2 cellular contexts compared by ENCODE assay signal in the genomic region with DNA sequence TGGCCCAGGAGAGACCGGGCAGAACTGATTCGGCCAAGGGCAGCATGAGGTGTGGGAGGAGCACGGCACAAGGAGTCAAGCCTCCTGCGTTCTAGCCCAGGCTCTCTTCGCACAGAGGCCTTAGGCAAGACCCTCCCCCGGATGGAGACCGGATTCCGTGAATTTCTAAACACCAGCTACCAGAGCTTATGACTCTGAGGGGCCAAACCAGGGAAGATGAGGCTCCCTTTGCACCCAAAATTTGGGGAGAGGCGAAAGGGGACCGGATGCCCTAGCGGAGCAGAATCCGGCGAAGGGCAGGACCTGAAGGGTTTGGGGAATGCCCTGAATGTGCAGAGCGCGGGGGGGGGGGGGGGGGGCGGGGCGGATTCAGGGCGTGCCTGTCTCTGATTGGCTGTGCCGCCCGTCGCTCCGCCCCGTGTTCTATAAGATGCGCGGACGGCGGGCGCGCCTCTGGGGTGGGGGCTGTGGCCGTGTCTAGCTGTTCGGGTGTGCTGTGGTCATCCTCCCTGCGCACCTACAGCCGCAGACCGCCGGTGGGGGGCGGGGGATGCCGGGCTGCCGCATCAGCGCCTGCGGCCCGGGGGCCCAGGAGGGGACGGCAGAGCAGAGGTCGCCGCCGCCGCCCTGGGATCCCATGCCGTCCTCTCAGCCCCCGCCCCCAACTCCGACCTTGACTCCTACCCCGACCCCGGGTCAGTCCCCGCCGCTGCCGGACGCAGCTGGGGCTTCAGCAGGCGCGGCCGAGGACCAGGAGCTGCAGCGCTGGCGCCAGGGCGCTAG.
A peak's percentile ranks its signal among the peaks of the same experiment; 100 is the strongest.
TF ChIP-seq lines count a peak whose summit lies in the region.

A gene with protein sequence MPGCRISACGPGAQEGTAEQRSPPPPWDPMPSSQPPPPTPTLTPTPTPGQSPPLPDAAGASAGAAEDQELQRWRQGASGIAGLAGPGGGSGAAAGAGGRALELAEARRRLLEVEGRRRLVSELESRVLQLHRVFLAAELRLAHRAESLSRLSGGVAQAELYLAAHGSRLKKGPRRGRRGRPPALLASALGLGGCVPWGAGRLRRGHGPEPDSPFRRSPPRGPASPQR (plus strand): TSS at position 456 of the 783 bp plus-strand sequence. CDS start 95 bp downstream, at position 551.

TF ChIP-seq in IMR-90, 13 proteins besides CTCF, POLR2A, EP300 and RAD21:
- 0 out of 2 replicates have a peak, but pooled peaks have one; percentile 21 for TF ChIP-seq CEBPB (IDR thresholded peaks at IDR 0.05; ENCODE audit: low read depth, low read length)
- TF ChIP-seq MAZ (IDR thresholded peaks at IDR 0.05; ENCODE audit: borderline replicate concordance, low read depth, low read length) = peak; percentile 79; the same call in 1 of the 2 replicates
- TF ChIP-seq, protein P1, sequence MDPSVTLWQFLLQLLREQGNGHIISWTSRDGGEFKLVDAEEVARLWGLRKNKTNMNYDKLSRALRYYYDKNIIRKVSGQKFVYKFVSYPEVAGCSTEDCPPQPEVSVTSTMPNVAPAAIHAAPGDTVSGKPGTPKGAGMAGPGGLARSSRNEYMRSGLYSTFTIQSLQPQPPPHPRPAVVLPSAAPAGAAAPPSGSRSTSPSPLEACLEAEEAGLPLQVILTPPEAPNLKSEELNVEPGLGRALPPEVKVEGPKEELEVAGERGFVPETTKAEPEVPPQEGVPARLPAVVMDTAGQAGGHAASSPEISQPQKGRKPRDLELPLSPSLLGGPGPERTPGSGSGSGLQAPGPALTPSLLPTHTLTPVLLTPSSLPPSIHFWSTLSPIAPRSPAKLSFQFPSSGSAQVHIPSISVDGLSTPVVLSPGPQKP (IDR thresholded peaks at IDR 0.05; ENCODE audit: borderline replicate concordance, low read depth, low read length) = no peak
- no peak for TF ChIP-seq FOS (IDR thresholded peaks at IDR 0.05; ENCODE audit: low read depth, low read length)
- no peak for TF ChIP-seq RCOR1 (IDR thresholded peaks at IDR 0.05; ENCODE audit: insufficient replicate concordance, low read length)
- TF ChIP-seq SMC3 (IDR thresholded peaks at IDR 0.05; ENCODE audit: low read depth, low read length) = no peak
- no peak for TF ChIP-seq CHD1 (IDR thresholded peaks at IDR 0.05; ENCODE audit: low read depth, low read length)
- TF ChIP-seq, protein P2, sequence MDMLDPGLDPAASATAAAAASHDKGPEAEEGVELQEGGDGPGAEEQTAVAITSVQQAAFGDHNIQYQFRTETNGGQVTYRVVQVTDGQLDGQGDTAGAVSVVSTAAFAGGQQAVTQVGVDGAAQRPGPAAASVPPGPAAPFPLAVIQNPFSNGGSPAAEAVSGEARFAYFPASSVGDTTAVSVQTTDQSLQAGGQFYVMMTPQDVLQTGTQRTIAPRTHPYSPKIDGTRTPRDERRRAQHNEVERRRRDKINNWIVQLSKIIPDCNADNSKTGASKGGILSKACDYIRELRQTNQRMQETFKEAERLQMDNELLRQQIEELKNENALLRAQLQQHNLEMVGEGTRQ (IDR thresholded peaks at IDR 0.05; ENCODE audit: low read depth, low read length) = peak; percentile 20; the same call in 1 of the 2 replicates
- TF ChIP-seq BHLHE40 (IDR thresholded peaks at IDR 0.05; ENCODE audit: low read depth, low read length) = no peak
- no peak for TF ChIP-seq MXI1 (IDR thresholded peaks at IDR 0.05; ENCODE audit: borderline replicate concordance, low read depth, low read length)
- no peak for TF ChIP-seq NFE2L2 (IDR thresholded peaks at IDR 0.05; ENCODE audit: low read depth, low read length)
- no peak for TF ChIP-seq MAFK (IDR thresholded peaks at IDR 0.05; ENCODE audit: low read depth, low read length)
- no peak for TF ChIP-seq RFX5 (IDR thresholded peaks at IDR 0.05; ENCODE audit: low read depth, low read length)

TF ChIP-seq in SK-N-SH, 30 proteins besides CTCF, POLR2A, EP300 and RAD21:
- TF ChIP-seq EZH2phosphoT487 (IDR thresholded peaks at IDR 0.05; ENCODE audit: borderline replicate concordance, low read depth) = no peak
- TF ChIP-seq, protein P3, sequence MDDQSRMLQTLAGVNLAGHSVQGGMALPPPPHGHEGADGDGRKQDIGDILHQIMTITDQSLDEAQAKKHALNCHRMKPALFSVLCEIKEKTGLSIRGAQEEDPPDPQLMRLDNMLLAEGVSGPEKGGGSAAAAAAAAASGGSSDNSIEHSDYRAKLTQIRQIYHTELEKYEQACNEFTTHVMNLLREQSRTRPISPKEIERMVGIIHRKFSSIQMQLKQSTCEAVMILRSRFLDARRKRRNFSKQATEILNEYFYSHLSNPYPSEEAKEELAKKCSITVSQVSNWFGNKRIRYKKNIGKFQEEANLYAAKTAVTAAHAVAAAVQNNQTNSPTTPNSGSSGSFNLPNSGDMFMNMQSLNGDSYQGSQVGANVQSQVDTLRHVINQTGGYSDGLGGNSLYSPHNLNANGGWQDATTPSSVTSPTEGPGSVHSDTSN (IDR thresholded peaks at IDR 0.05) = peak; percentile 91
- TF ChIP-seq FOXJ3 (CRISPR knock-in tag; IDR thresholded peaks at IDR 0.05) = no peak
- no peak for TF ChIP-seq NFIC (IDR thresholded peaks at IDR 0.05; ENCODE audit: borderline replicate concordance)
- TF ChIP-seq TEAD4 (IDR thresholded peaks at IDR 0.05; ENCODE audit: borderline replicate concordance, insufficient read depth) = no peak
- TF ChIP-seq POLR2AphosphoS5 (IDR thresholded peaks at IDR 0.05; ENCODE audit: low read depth, low read length) = peak; percentile 44; the same call in 1 of the 2 replicates
- no peak for TF ChIP-seq RFX5 (IDR thresholded peaks at IDR 0.05; ENCODE audit: low read length)
- TF ChIP-seq GATA2 (CRISPR knock-in tag; IDR thresholded peaks at IDR 0.05) = no peak
- TF ChIP-seq MXI1 (IDR thresholded peaks at IDR 0.05; ENCODE audit: low read depth, low read length) = 0 out of 2 replicates have a peak, but pooled peaks have one; percentile 9
